Comparison of ENCODE assay signal across 8 cellular contexts in genomic region chr6:43171284-43172126, GRCh38. TPM values are rescaled to one million over a fixed set of nuclear protein-coding genes. Genes with fewer than 3 reads are reported as not detected.
A peak's percentile ranks its signal among the peaks of the same experiment; 100 is the strongest.
DNase-seq lines count a peak whose midpoint lies in the region; ATAC-seq and TF ChIP-seq lines count a peak whose summit lies in the region.

No MANE protein-coding gene starts in this region.

- H3K36me3 ChIP-seq in SK-N-SH (replicated peaks in 1 of 2; ENCODE audit: control insufficient read depth in 1 of 2, insufficient read depth in 2 of 2, low read length in 1 of 2) (peaks cover 15 to 17% of the 10 kb centered on the region in 2 experiments), thoracic aorta (peaks cover 11% of the 10 kb centered on the region)

- 0% methylated on average over 34 of the region's 116 CpGs for WGBS in SK-N-SH (ENCODE audit: low lambda C conversion rate)

- H3K79me2 ChIP-seq in SK-N-SH (ENCODE audit: insufficient read depth): peaks cover 41% of the 10 kb centered on the region

- no peaks in the 10 kb centered on the region for H3K27me3 ChIP-seq in SK-N-SH (ENCODE audit: insufficient read depth)
- no peaks in the 10 kb centered on the region for H3K27me3 ChIP-seq in thoracic aorta (replicated peaks; ENCODE audit: insufficient read depth)

- H3K4me1 ChIP-seq in SK-N-SH (ENCODE audit: control insufficient read depth in 1 of 2, insufficient read depth in 2 of 2, low read depth in 1 of 2, low read length in 1 of 2) (peaks cover 20 to 30% of the 10 kb centered on the region in 2 experiments), thoracic aorta (ENCODE audit: control insufficient read depth in 1 of 2, low read depth in 2 of 2) (peaks cover 20 to 45% of the 10 kb centered on the region in 2 donors)

- H2AFZ ChIP-seq in SK-N-SH (ENCODE audit: low read depth): no peak overlapping the region

- H3K9me2 ChIP-seq in SK-N-SH: no peaks in the 10 kb centered on the region

- TF ChIP-seq CTCF in SK-N-SH (IDR thresholded peaks at IDR 0.05) (peak; percentile 62), thoracic aorta (IDR thresholded peaks at IDR 0.05) (peak; percentile 50)

- H3K27ac ChIP-seq in SK-N-SH (ENCODE audit: low read depth in 2 of 2, low read length in 1 of 2): peak overlapping the region; percentile 82 to 91
- H3K27ac ChIP-seq in caudate nucleus (ENCODE audit: low read depth, low read length): peak overlapping the region; percentile 91
- peak overlapping the region; percentile 98 to 99 for H3K27ac ChIP-seq in thoracic aorta

- peaks cover 19% of the 10 kb centered on the region for H4K20me1 ChIP-seq in SK-N-SH (ENCODE audit: insufficient read depth)

- H3K9me3 Mint-ChIP-seq in activated CD8-positive, alpha-beta memory T cell treated with anti-CD3 and anti-CD28 coated beads, Interleukin-2, amount 10 ng/mL, durations not matched to agents 7 days and 5 days (ENCODE audit: low read depth): no peaks in the 10 kb centered on the region
- H3K9me3 Mint-ChIP-seq in memory B cell: no peaks in the 10 kb centered on the region

- no peaks in the 10 kb centered on the region for H3K27me3 Mint-ChIP-seq in activated CD8-positive, alpha-beta memory T cell treated with anti-CD3 and anti-CD28 coated beads, Interleukin-2, amount 10 ng/mL, durations not matched to agents 7 days and 5 days
- H3K27me3 Mint-ChIP-seq in memory B cell: no peaks in the 10 kb centered on the region

- peak; percentile 51 for DNase-seq in activated CD8-positive, alpha-beta memory T cell treated with anti-CD3 and anti-CD28 coated beads, Interleukin-2, amount 10 ng/mL, durations not matched to agents 7 days and 5 days
- DNase-seq in activated CD8-positive, alpha-beta memory T cell treated with anti-CD3 and anti-CD28 coated beads for 24 hours: no peak
- peak; percentile 93 for DNase-seq in SK-N-SH
- peak in 14 of 61 donors; percentile 31 to 63 (median 38) for DNase-seq in caudate nucleus (lab: John Stamatoyannopoulos, UW)
- peak; percentile 30 to 98 for DNase-seq in memory B cell (ENCODE audit: low spot score in 2 of 2)
- DNase-seq in thoracic aorta (ENCODE audit: low spot score): no peak
- no peak for DNase-seq in dedifferentiated amniotic fluid mesenchymal stem cell (ENCODE audit: extremely low spot score)

- peak overlapping the region; percentile 100 for H3K4me3 Mint-ChIP-seq in activated CD8-positive, alpha-beta memory T cell treated with anti-CD3 and anti-CD28 coated beads, Interleukin-2, amount 10 ng/mL, durations not matched to agents 7 days and 5 days
- H3K4me3 Mint-ChIP-seq in memory B cell: peak overlapping the region; percentile 91

- peaks cover 44% of the 10 kb centered on the region for H3K4me1 Mint-ChIP-seq in activated CD8-positive, alpha-beta memory T cell treated with anti-CD3 and anti-CD28 coated beads, Interleukin-2, amount 10 ng/mL, durations not matched to agents 7 days and 5 days
- H3K4me1 Mint-ChIP-seq in memory B cell: peaks cover 29% of the 10 kb centered on the region

- peaks cover 13% of the 10 kb centered on the region for H3F3A ChIP-seq in SK-N-SH (replicated peaks; ENCODE audit: insufficient read depth)

- peak overlapping the region; percentile 92 for H3K27ac Mint-ChIP-seq in activated CD8-positive, alpha-beta memory T cell treated with anti-CD3 and anti-CD28 coated beads, Interleukin-2, amount 10 ng/mL, durations not matched to agents 7 days and 5 days
- H3K27ac Mint-ChIP-seq in memory B cell: peak overlapping the region; percentile 91

- peak overlapping the region; percentile 65 to 84 for H3K4me3 ChIP-seq in SK-N-SH (ENCODE audit: low read depth in 2 of 2, low read length in 1 of 2)
- peak overlapping the region; percentile 96 for H3K4me3 ChIP-seq in thoracic aorta

- peak; percentile 19 to 46; a peak in 1 of 4 replicates for TF ChIP-seq EP300 in SK-N-SH (IDR thresholded peaks at IDR 0.05; ENCODE audit: borderline replicate concordance in 1 of 2, low read depth in 1 of 2, low read length in 1 of 2)

- H3K4me2 ChIP-seq in SK-N-SH: peak overlapping the region; percentile 89

- POLR2A ChIA-PET in SK-N-SH (lab: Yijun Ruan, JAX): interaction anchor here (0.6 to 1.2 kb wide), 3 partner anchors 10 to 250 kb away, joined by 3 to 7 read pairs (median 4); partner anchors contain the start of genes CUL9 and ZNF318

- peak overlapping the region; percentile 87 for H3K9ac ChIP-seq in SK-N-SH

- no peak; the same call in 1 of the 2 replicates for TF ChIP-seq RAD21 in SK-N-SH (IDR thresholded peaks at IDR 0.05; ENCODE audit: low read length)

- peaks cover 18% of the 10 kb centered on the region for H3K36me3 Mint-ChIP-seq in activated CD8-positive, alpha-beta memory T cell treated with anti-CD3 and anti-CD28 coated beads, Interleukin-2, amount 10 ng/mL, durations not matched to agents 7 days and 5 days
- peaks cover 3% of the 10 kb centered on the region for H3K36me3 Mint-ChIP-seq in memory B cell

- peak; percentile 1 for ATAC-seq in activated CD8-positive, alpha-beta memory T cell treated with anti-CD3 and anti-CD28 coated beads, Interleukin-2, amount 10 ng/mL, durations not matched to agents 7 days and 5 days
- ATAC-seq in HG02870 (IDR thresholded peaks at IDR 0.05; ENCODE audit: unreplicated experiment): peak; percentile 21
- peak; percentile 52 for ATAC-seq in memory B cell (ENCODE audit: low read depth)
- no peak for ATAC-seq in thoracic aorta (ENCODE audit: insufficient number of reproducible peaks, low FRiP score, low read depth)

- H3K9me3 ChIP-seq in SK-N-SH (no peaks in the 10 kb centered on the region), thoracic aorta (no peaks in the 10 kb centered on the region)

- CTCF ChIA-PET in activated CD8-positive, alpha-beta memory T cell treated with anti-CD3 and anti-CD28 coated beads, Interleukin-2, amount 10 ng/mL, durations not matched to agents 7 days and 5 days (lab: Charles Lee): interaction anchor here (0.7 to 2.6 kb wide), 10 partner anchors 9 to 242 kb away, joined by 3 to 12 read pairs (median 4); partner anchors contain the start of genes CNPY3, CUL9, DNPH1 and PEX6
- CTCF ChIA-PET in SK-N-SH (lab: Yijun Ruan, JAX): interaction anchor here (1.0 to 2.3 kb wide), 8 partner anchors 9 to 190 kb away, joined by 3 to 8 read pairs (median 5); partner anchors contain the start of genes CUL9 and DNPH1

TF ChIP-seq in SK-N-SH, 30 proteins besides CTCF, POLR2A, EP300 and RAD21 (continues in another document):
- TF ChIP-seq GABPA (IDR thresholded peaks at IDR 0.05; ENCODE audit: low read depth): no peak
- TF ChIP-seq ELF1 (IDR thresholded peaks at IDR 0.05): no peak
- no peak for TF ChIP-seq ZBTB33 (IDR thresholded peaks at IDR 0.05; ENCODE audit: borderline replicate concordance, low read depth)
- no peak for TF ChIP-seq YY1 (IDR thresholded peaks at IDR 0.05; ENCODE audit: low read depth)
- TF ChIP-seq EZH2phosphoT487 (IDR thresholded peaks at IDR 0.05; ENCODE audit: borderline replicate concordance, low read depth): no peak
- TF ChIP-seq FOXJ3 (CRISPR knock-in tag; IDR thresholded peaks at IDR 0.05): no peak
- no peak; the same call in 1 of the 2 replicates for TF ChIP-seq RFX5 (IDR thresholded peaks at IDR 0.05; ENCODE audit: low read length)
- TF ChIP-seq TAF1 (IDR thresholded peaks at IDR 0.05; ENCODE audit: borderline replicate concordance, low read depth, low read length): 0 out of 2 replicates have a peak, but pooled peaks have one; percentile 52
- TF ChIP-seq SMC3 (IDR thresholded peaks at IDR 0.05; ENCODE audit: low read depth, low read length): no peak

RNA-seq across cellular contexts. Expression of gene SRF, which starts 0.4 kb away (rescaled TPM):
- total RNA-seq in activated CD8-positive, alpha-beta memory T cell treated with anti-CD3 and anti-CD28 coated beads, Interleukin-2, amount 10 ng/mL, durations not matched to agents 7 days and 5 days: 10 to 100 TPM; 45.0 to 53.2 TPM
- 31.7 and 33.8 TPM in 2 replicates for polyA plus RNA-seq in SK-N-SH (2012; rRNA removed)
- polyA plus RNA-seq in SK-N-SH (2012; cell fraction: cytosol; rRNA removed): 19.6 and 25.8 TPM in 2 replicates
- polyA plus RNA-seq in SK-N-SH (2012; cell fraction: nucleus; rRNA removed): 31.2 and 32.7 TPM in 2 replicates
- total RNA-seq in thoracic aorta: 10 to 100 TPM; 79.5 to 99.0 TPM

RNA-seq across cellular contexts. Expression of gene CUL9, which starts 10.5 kb away (rescaled TPM):
- 10 to 100 TPM; 49.9 to 71.3 TPM for total RNA-seq in activated CD8-positive, alpha-beta memory T cell treated with anti-CD3 and anti-CD28 coated beads, Interleukin-2, amount 10 ng/mL, durations not matched to agents 7 days and 5 days
- 36.8 and 37.7 TPM in 2 replicates for polyA plus RNA-seq in SK-N-SH (2012; rRNA removed)
- polyA plus RNA-seq in SK-N-SH (2012; cell fraction: cytosol; rRNA removed): 13.6 and 15.6 TPM in 2 replicates
- polyA plus RNA-seq in SK-N-SH (2012; cell fraction: nucleus; rRNA removed): 241 and 294 TPM in 2 replicates
- total RNA-seq in thoracic aorta: 10 to 100 TPM; 30.3 to 41.2 TPM

RNA-seq across cellular contexts. Expression of gene DNPH1, which starts 57.8 kb away (rescaled TPM):
- 10 to 100 TPM; 54.0 to 60.0 TPM for total RNA-seq in activated CD8-positive, alpha-beta memory T cell treated with anti-CD3 and anti-CD28 coated beads, Interleukin-2, amount 10 ng/mL, durations not matched to agents 7 days and 5 days
- 263 and 287 TPM in 2 replicates for polyA plus RNA-seq in SK-N-SH (2012; rRNA removed)
- 156 and 218 TPM in 2 replicates for polyA plus RNA-seq in SK-N-SH (2012; cell fraction: cytosol; rRNA removed)
- polyA plus RNA-seq in SK-N-SH (2012; cell fraction: nucleus; rRNA removed): 107 and 171 TPM in 2 replicates
- total RNA-seq in thoracic aorta: 10 to 100 TPM; 16.7 to 54.7 TPM

Comparison
In these comparisons a context has a peak if more than half of its experiments do, and no peak if none do; other contexts are left out.
1. DNase-seq: peak in activated CD8-positive, alpha-beta memory T cell treated with anti-CD3 and anti-CD28 coated beads, Interleukin-2, amount 10 ng/mL, durations not matched to agents 7 days and 5 days (single experiment), SK-N-SH (single experiment) and memory B cell (2 of 2); none in activated CD8-positive, alpha-beta memory T cell treated with anti-CD3 and anti-CD28 coated beads for 24 hours (single experiment), thoracic aorta (single experiment) and dedifferentiated amniotic fluid mesenchymal stem cell (single experiment).
2. Peak in every context shown above with its lines, with median percentiles within 50 percentile points of each other: H3K27ac ChIP-seq.